17 cellular contexts compared by ENCODE assay signal in genomic region chr4:78379991-78380739, GRCh38.
A peak's percentile ranks its signal among the peaks of the same experiment; 100 is the strongest.
DNase-seq lines count a peak whose midpoint lies in the region; ATAC-seq, FAIRE-seq and TF ChIP-seq lines count a peak whose summit lies in the region.
"Had no signal": no experiment of that assay in that cellular context is flagged by ENCODE, and none has a peak within 500 bp of the region (broad histone marks: within the 10 kb centered on the region; RNA-seq: fewer than 3 reads in every experiment).

No MANE protein-coding gene starts in this region.

- peak; percentile 79 for ATAC-seq in RWPE2 (ENCODE audit: low read depth)
- peak; percentile 80 for ATAC-seq in foreskin keratinocyte
- no peak for ATAC-seq in HG03432 (IDR thresholded peaks at IDR 0.05; ENCODE audit: unreplicated experiment)
- no peak for ATAC-seq in activated T-cell treated with anti-CD3 and anti-CD28 coated beads, Interleukin-2, amount 50 U/mL, for 72 hours (replicated peaks in 1 of 2)
- ATAC-seq: activated CD8-positive, alpha-beta memory T cell treated with anti-CD3 and anti-CD28 coated beads, Interleukin-2, amount 10 ng/mL, durations not matched to agents 7 days and 5 days; T-cell had no signal

- 25 to 29% methylated on average over 4 of the region's 4 CpGs for WGBS in GM23248 (ENCODE audit: low coverage in 1 of 2, low lambda C conversion rate in 2 of 2, missing lambda C conversion rate in 2 of 2), 2 experiments
- 13 to 55% (median 42%) methylated on average over 4 of the region's 4 CpGs for WGBS in small intestine, 3 donors

- TF ChIP-seq CTCF in RWPE2 (IDR thresholded peaks at IDR 0.05; ENCODE audit: poor library complexity, severe bottlenecking) = no peak
- no peak for TF ChIP-seq CTCF in foreskin keratinocyte (conservative IDR thresholded peaks at IDR 0.05)

- in situ Hi-C loops in GM23248 (cut with MboI) = no loop called here

- no peak overlapping the region for H3K27ac ChIP-seq in GM23248
- H3K27ac ChIP-seq in RWPE2 (ENCODE audit: poor library complexity, severe bottlenecking) = no peak overlapping the region
- H3K27ac ChIP-seq in foreskin keratinocyte = no peak overlapping the region
- no peak overlapping the region for H3K27ac ChIP-seq in small intestine (ENCODE audit: low read depth in 1 of 2, low read length in 1 of 2)
- H3K27ac ChIP-seq: C4-2B, KMS-11, prostate gland had no signal

- H3K4me3 ChIP-seq in GM23248 = no peak overlapping the region
- no peak overlapping the region for H3K4me3 ChIP-seq in RWPE2 (ENCODE audit: severe bottlenecking)
- H3K4me3 ChIP-seq in small intestine (ENCODE audit: low read depth in 1 of 2, low read length in 2 of 2) = no peak overlapping the region
- H3K4me3 ChIP-seq: prostate gland had no signal

- H3K36me3 Mint-ChIP-seq in activated T-cell treated with anti-CD3 and anti-CD28 coated beads, Interleukin-2, amount 50 U/mL, for 72 hours (ENCODE audit: insufficient read depth in 2 of 2) = no peaks in the 10 kb centered on the region
- H3K36me3 Mint-ChIP-seq: activated CD8-positive, alpha-beta memory T cell treated with anti-CD3 and anti-CD28 coated beads, Interleukin-2, amount 10 ng/mL, durations not matched to agents 7 days and 5 days; T-cell had no signal

- no peaks in the 10 kb centered on the region; the same call in 1 of the 2 replicates for H3K9me2 ChIP-seq in GM23248 (ENCODE audit: insufficient read depth)

- H3K9me3 ChIP-seq in GM23248 (ENCODE audit: low read depth) (no peaks in the 10 kb centered on the region), RWPE2 (ENCODE audit: severe bottlenecking) (no peaks in the 10 kb centered on the region), small intestine (ENCODE audit: control insufficient read depth, low read depth) (no peaks in the 10 kb centered on the region)
- H3K9me3 ChIP-seq: prostate gland had no signal

- FAIRE-seq in small intestine (lab: Jason Lieb, UNC) (no peak), GM12892 (lab: Jason Lieb, UNC) (no peak)

- H3K4me1 ChIP-seq in GM23248 (ENCODE audit: insufficient read depth) = peaks cover 14% of the 10 kb centered on the region
- H3K4me1 ChIP-seq in RWPE2 (ENCODE audit: insufficient read depth, poor library complexity, severe bottlenecking) = peaks cover 5% of the 10 kb centered on the region
- peaks cover 13% of the 10 kb centered on the region for H3K4me1 ChIP-seq in foreskin keratinocyte
- peaks cover 0 to 4% of the 10 kb centered on the region in 2 donors for H3K4me1 ChIP-seq in small intestine (ENCODE audit: control insufficient read depth in 2 of 2, insufficient read depth in 1 of 2, low read depth in 1 of 2, low read length in 1 of 2)
- H3K4me1 ChIP-seq: prostate gland had no signal

- peak overlapping the region; percentile 52 for H3K4me2 ChIP-seq in GM23248 (ENCODE audit: unreplicated experiment)
- H3K4me2 ChIP-seq: KMS-11 had no signal

- no peak for TF ChIP-seq POLR2A in GM12892 (IDR thresholded peaks at IDR 0.05; ENCODE audit: low read depth, low read length)

- H3K9ac ChIP-seq in GM23248 = no peak overlapping the region
- H3K9ac ChIP-seq: KMS-11 had no signal

- H3K4me1 Mint-ChIP-seq in activated T-cell treated with anti-CD3 and anti-CD28 coated beads, Interleukin-2, amount 50 U/mL, for 72 hours (ENCODE audit: low read depth) = no peaks in the 10 kb centered on the region
- H3K4me1 Mint-ChIP-seq: activated CD8-positive, alpha-beta memory T cell treated with anti-CD3 and anti-CD28 coated beads, Interleukin-2, amount 10 ng/mL, durations not matched to agents 7 days and 5 days; T-cell had no signal

- H3K4me3 Mint-ChIP-seq in activated T-cell treated with anti-CD3 and anti-CD28 coated beads, Interleukin-2, amount 50 U/mL, for 72 hours = no peak overlapping the region
- H3K4me3 Mint-ChIP-seq: activated CD8-positive, alpha-beta memory T cell treated with anti-CD3 and anti-CD28 coated beads, Interleukin-2, amount 10 ng/mL, durations not matched to agents 7 days and 5 days; endodermal cell; T-cell had no signal

- no peaks in the 10 kb centered on the region for H4K20me1 ChIP-seq in GM23248 (ENCODE audit: insufficient read depth)

- no peaks in the 10 kb centered on the region for H3K36me3 ChIP-seq in GM23248 (ENCODE audit: low read depth)
- H3K36me3 ChIP-seq in RWPE2 (ENCODE audit: low read depth) = no peaks in the 10 kb centered on the region
- no peaks in the 10 kb centered on the region for H3K36me3 ChIP-seq in small intestine (ENCODE audit: control insufficient read depth in 2 of 2, insufficient read depth in 2 of 2, low read length in 2 of 2)
- H3K36me3 ChIP-seq: prostate gland had no signal

- H3K79me2 ChIP-seq in GM23248 (ENCODE audit: insufficient read depth) = no peaks in the 10 kb centered on the region

- no peak overlapping the region for H3K27ac Mint-ChIP-seq in activated T-cell treated with anti-CD3 and anti-CD28 coated beads, Interleukin-2, amount 50 U/mL, for 72 hours
- H3K27ac Mint-ChIP-seq: activated CD8-positive, alpha-beta memory T cell treated with anti-CD3 and anti-CD28 coated beads, Interleukin-2, amount 10 ng/mL, durations not matched to agents 7 days and 5 days; endodermal cell; T-cell had no signal

- peaks cover 4% of the 10 kb centered on the region for H3F3A ChIP-seq in GM23248 (ENCODE audit: insufficient read depth)

- DNase-seq in GM23248 (peak; percentile 57), RWPE2 (ENCODE audit: low spot score) (no peak), foreskin keratinocyte (peak in 1 of 2 donors; percentile 57), small intestine (peak; percentile 81), GM12892 (ENCODE audit: insufficient read length) (no peak)
- no peak for DNase-seq in activated T-cell treated with anti-CD3 and anti-CD28 coated beads, Interleukin-2, amount 50 U/mL, for 72 hours
- DNase-seq: activated CD4-positive, CD25-positive, alpha-beta regulatory T cell; activated CD8-positive, alpha-beta memory T cell treated with anti-CD3 and anti-CD28 coated beads, Interleukin-2, amount 10 ng/mL, durations not matched to agents 7 days and 5 days; activated naive CD4-positive, alpha-beta T cell treated with Interleukin-2 at 50 U/mL for 16 hours; endodermal cell; NCI-H1436; OCI-M1; T-cell had no signal

- 0 out of 2 replicates have a peak overlapping the region, but pooled peaks have one; percentile 17 for H2AFZ ChIP-seq in GM23248

- no peaks in the 10 kb centered on the region for H3K27me3 Mint-ChIP-seq in activated T-cell treated with anti-CD3 and anti-CD28 coated beads, Interleukin-2, amount 50 U/mL, for 72 hours (ENCODE audit: low read depth)

- H3K27me3 ChIP-seq in GM23248 (replicated peaks; ENCODE audit: insufficient read depth) = no peaks in the 10 kb centered on the region
- no peaks in the 10 kb centered on the region for H3K27me3 ChIP-seq in RWPE2 (ENCODE audit: insufficient read depth, poor library complexity, severe bottlenecking)
- no peaks in the 10 kb centered on the region for H3K27me3 ChIP-seq in foreskin keratinocyte
- H3K27me3 ChIP-seq in small intestine (ENCODE audit: control insufficient read depth in 2 of 2, insufficient read depth in 2 of 2, low read length in 2 of 2) = no peaks in the 10 kb centered on the region

- H3K9me3 Mint-ChIP-seq in activated T-cell treated with anti-CD3 and anti-CD28 coated beads, Interleukin-2, amount 50 U/mL, for 72 hours = no peaks in the 10 kb centered on the region
- H3K9me3 Mint-ChIP-seq: endodermal cell, T-cell had no signal

Comparison
In these comparisons a context has a peak if more than half of its experiments do, and no peak if none do; other contexts are left out.
1. DNase-seq: peak in GM23248 (single experiment) and small intestine (single experiment); none in RWPE2 (single experiment), activated T-cell treated with anti-CD3 and anti-CD28 coated beads, Interleukin-2, amount 50 U/mL, for 72 hours (0 of 2) and GM12892 (single experiment).
2. ATAC-seq: peak in RWPE2 (single experiment) and foreskin keratinocyte (single experiment); none in HG03432 (single experiment) and activated T-cell treated with anti-CD3 and anti-CD28 coated beads, Interleukin-2, amount 50 U/mL, for 72 hours (0 of 2).